Comparison of ENCODE assay signal across 17 cellular contexts in genomic region chr12:81294325-81295190, GRCh38.
DNase-seq lines count a peak whose midpoint lies in the region; ATAC-seq and TF ChIP-seq lines count a peak whose summit lies in the region.
"Had no signal": no experiment of that assay in that cellular context is flagged by ENCODE, and none has a peak within 500 bp of the region (broad histone marks: within the 10 kb centered on the region; RNA-seq: fewer than 3 reads in every experiment).

No MANE protein-coding gene starts in this region.

- no peak overlapping the region for H3K9ac ChIP-seq in PC-3 (ENCODE audit: low read length)

- no peaks in the 10 kb centered on the region for H3K79me2 ChIP-seq in PC-3 (ENCODE audit: low read length)

- in situ Hi-C loops in GM13976 (cut with MboI; ENCODE audit: low sequenced_read_pairs, unreplicated experiment) = no loop called here

- POLR2A ChIA-PET in A673 (lab: Charles Lee; ENCODE audit: low non-redundant PET) (interaction anchor here (0.8 kb wide), 1 partner anchor 207 kb away, joined by 3 read pairs; no protein-coding TSS in a partner anchor), PC-3 (lab: Charles Lee; ENCODE audit: unreplicated experiment) (no interaction called here)

- no peaks in the 10 kb centered on the region for H3K9me2 ChIP-seq in PC-3 (replicated peaks; ENCODE audit: low read length)

- H3F3A ChIP-seq in PC-3 (ENCODE audit: low read length, unreplicated experiment) = no peaks in the 10 kb centered on the region

- intact Hi-C loops in A673 (cut with micrococcal nuclease; ENCODE audit: unreplicated experiment) = loop anchor here (1.0 to 5.0 kb wide), 2 partner anchors 71 to 687 kb away; no protein-coding TSS in a partner anchor
- intact Hi-C loops in PC-3 (cut with micrococcal nuclease) = no loop called here

- CTCF ChIA-PET in A673 (lab: Charles Lee) (interaction anchor here (0.6 kb wide), 2 partner anchors 59 to 334 kb away, joined by 3 read pairs; no protein-coding TSS in a partner anchor), PC-3 (lab: Charles Lee) (no interaction called here)

- H3K4me3 ChIP-seq in A673 (ENCODE audit: low read depth, low read length, poor library complexity, severe bottlenecking) = peak overlapping the region; percentile 20
- H3K4me3 ChIP-seq in PC-3 (ENCODE audit: low read length) = no peak overlapping the region
- H3K4me3 ChIP-seq in fibroblast of mammary gland (ENCODE audit: control insufficient read depth, low read depth, low read length) = no peak overlapping the region
- H3K4me3 ChIP-seq: heart right ventricle, transverse colon had no signal

- H3K27me3 ChIP-seq in A673 (replicated peaks; ENCODE audit: insufficient read depth, low read depth, low read length, poor library complexity) = no peaks in the 10 kb centered on the region
- no peaks in the 10 kb centered on the region for H3K27me3 ChIP-seq in PC-3 (ENCODE audit: low read length)
- H3K27me3 ChIP-seq: heart right ventricle, transverse colon had no signal

- BruUV-seq in A673 (replicated peaks; lab: Mats Ljungman, UMichigan) (no TSS peak), PC-3 (replicated peaks; lab: Mats Ljungman, UMichigan) (no TSS peak)

- H3K9me3 ChIP-seq in A673 (ENCODE audit: low read depth, low read length, poor library complexity, severe bottlenecking) (no peaks in the 10 kb centered on the region), PC-3 (ENCODE audit: low read length) (no peaks in the 10 kb centered on the region)
- H3K9me3 ChIP-seq: transverse colon had no signal

- H3K4me1 ChIP-seq in A673 (ENCODE audit: insufficient read depth, low read length, poor library complexity, severe bottlenecking) = peaks cover 53% of the 10 kb centered on the region
- H3K4me1 ChIP-seq in PC-3 (ENCODE audit: insufficient read depth, low read length) = no peaks in the 10 kb centered on the region
- H3K4me1 ChIP-seq: heart right ventricle, transverse colon had no signal

- H3K36me3 ChIP-seq in A673 (ENCODE audit: insufficient read depth, low read length, poor library complexity, severe bottlenecking) = no peaks in the 10 kb centered on the region
- H3K36me3 ChIP-seq in PC-3 (ENCODE audit: low read depth, low read length) = no peaks in the 10 kb centered on the region
- H3K36me3 ChIP-seq: heart right ventricle, transverse colon had no signal

- TF ChIP-seq CTCF in A673 (conservative IDR thresholded peaks at IDR 0.05; ENCODE audit: low read depth, low read length) (no peak), PC-3 (conservative IDR thresholded peaks at IDR 0.05; ENCODE audit: low read depth, low read length) (no peak), fibroblast of mammary gland (conservative IDR thresholded peaks at IDR 0.05; ENCODE audit: control insufficient read depth, insufficient read depth, low read depth, low read length) (no peak), GM13976 (IDR thresholded peaks at IDR 0.05; ENCODE audit: borderline replicate concordance, control extremely low read depth, extremely low read depth, insufficient read depth, missing control alignments) (no peak)

- H4K20me1 ChIP-seq in PC-3 (ENCODE audit: low read length) = no peaks in the 10 kb centered on the region

- ATAC-seq in GM21619 (IDR thresholded peaks at IDR 0.05; ENCODE audit: unreplicated experiment) (peak; percentile 53), PC-3 (no peak), GM19455 (IDR thresholded peaks at IDR 0.05; ENCODE audit: unreplicated experiment) (no peak)
- ATAC-seq: heart right ventricle had no signal

- no peak overlapping the region for H3K4me2 ChIP-seq in PC-3 (ENCODE audit: low read length)

- DNase-seq in A673 (ENCODE audit: low spot score) (peak; percentile 92), PC-3 (peak; percentile 6), fibroblast of mammary gland (ENCODE audit: low read depth) (peak; percentile 11), GM13976 (ENCODE audit: low spot score) (no peak), NCI-H2029 (lab: John Stamatoyannopoulos, UW) (no peak)
- no peak for DNase-seq in activated effector memory CD4-positive, alpha-beta T cell treated with Interleukin-2 at 50 U/mL for 16 hours
- DNase-seq: activated CD4-positive, alpha-beta T cell treated with anti-CD3 and anti-CD28 coated beads for 1 hour; central memory CD4-positive, alpha-beta T cell; HCEC 1CT; heart right ventricle; midbrain; NCI-H524 treated with DMSO at 0.1 percent for 48 hours; stimulated activated CD4-positive, alpha-beta T cell treated with anti-CD3 and anti-CD28 coated beads, Interleukin-2, amount 100 ng/mL, for 48 hours; transverse colon had no signal

- no peak overlapping the region for H2AFZ ChIP-seq in PC-3 (ENCODE audit: low read length)

- peak overlapping the region; percentile 80 for H3K27ac ChIP-seq in A673 (ENCODE audit: low read depth, low read length, poor library complexity, severe bottlenecking)
- H3K27ac ChIP-seq in PC-3 (ENCODE audit: low read length) = no peak overlapping the region
- H3K27ac ChIP-seq: heart right ventricle, RWPE1, transverse colon had no signal

Comparison
In these comparisons a context has a peak if more than half of its experiments do, and no peak if none do; other contexts are left out.
1. DNase-seq: peak in A673 (single experiment), PC-3 (single experiment) and fibroblast of mammary gland (single experiment); none in activated effector memory CD4-positive, alpha-beta T cell treated with Interleukin-2 at 50 U/mL for 16 hours (single experiment), GM13976 (single experiment) and NCI-H2029 (single experiment).